In genomic region chr3:134373278-134373941, GRCh38 we compare ENCODE assay signal across 9 cellular contexts. TPM values are rescaled to one million over a fixed set of nuclear protein-coding genes. Genes with fewer than 3 reads are reported as not detected.
DNase-seq lines count a peak whose midpoint lies in the region; ATAC-seq, FAIRE-seq and TF ChIP-seq lines count a peak whose summit lies in the region.
"Had no signal": no experiment of that assay in that cellular context is flagged by ENCODE, and none has a peak within 500 bp of the region (broad histone marks: within the 10 kb centered on the region; RNA-seq: fewer than 3 reads in every experiment).

No MANE protein-coding gene starts in this region.

- intact Hi-C loops in kidney (cut with DNase I) = loop anchor here (10.0 kb wide), 1 partner anchor 101 kb away; no protein-coding TSS in a partner anchor

- FAIRE-seq in kidney (lab: Jason Lieb, UNC) (no peak), small intestine (lab: Jason Lieb, UNC) (no peak)
- FAIRE-seq: TTC549 had no signal

- DNase-seq in NCI-H524 (lab: John Stamatoyannopoulos, UW) (peak; percentile 40 to 59), kidney (peak; percentile 95), small intestine (peak; percentile 74), activated T-cell treated with anti-CD3 and anti-CD28 coated beads for 4 hours (no peak)
- DNase-seq in activated CD8-positive, alpha-beta memory T cell treated with anti-CD3 and anti-CD28 coated beads, Interleukin-2, amount 50 U/mL, for 48 hours = no peak

- H3K9me3 ChIP-seq in ES-I3 (ENCODE audit: control insufficient read depth, insufficient read depth, low read length) (no peaks in the 10 kb centered on the region), kidney (ENCODE audit: control insufficient read depth in 1 of 2, low read length in 2 of 2) (no peaks in the 10 kb centered on the region), small intestine (ENCODE audit: control insufficient read depth, low read depth) (no peaks in the 10 kb centered on the region)

- ATAC-seq in HG02763 (IDR thresholded peaks at IDR 0.05; ENCODE audit: unreplicated experiment) = no peak

- no peaks in the 10 kb centered on the region for H3K27me3 ChIP-seq in small intestine (ENCODE audit: control insufficient read depth in 2 of 2, insufficient read depth in 2 of 2, low read length in 2 of 2)

- H3K9ac ChIP-seq in ES-I3 (ENCODE audit: low read depth, low read length) (peak overlapping the region; percentile 85), kidney (ENCODE audit: low read length in 2 of 2) (peak overlapping the region; percentile 66 to 98)

- H3K36me3 ChIP-seq in ES-I3 (ENCODE audit: insufficient read depth, low read length) (peaks cover 25% of the 10 kb centered on the region), kidney (ENCODE audit: control insufficient read depth in 1 of 2, insufficient read depth in 2 of 2, low read length in 2 of 2) (peaks cover 17 to 31% of the 10 kb centered on the region in 2 donors), small intestine (ENCODE audit: control insufficient read depth in 2 of 2, insufficient read depth in 2 of 2, low read length in 2 of 2) (peaks cover 0 to 4% of the 10 kb centered on the region in 2 donors)

- peaks cover 54% of the 10 kb centered on the region for H3K4me1 ChIP-seq in ES-I3 (ENCODE audit: insufficient read depth, low read length)
- H3K4me1 ChIP-seq in kidney (ENCODE audit: control insufficient read depth in 1 of 2, insufficient read depth in 1 of 2, low read depth in 1 of 2, low read length in 2 of 2) = peaks cover 56 to 59% of the 10 kb centered on the region in 2 donors
- peaks cover 7 to 15% of the 10 kb centered on the region in 2 donors for H3K4me1 ChIP-seq in small intestine (ENCODE audit: control insufficient read depth in 2 of 2, insufficient read depth in 1 of 2, low read depth in 1 of 2, low read length in 1 of 2)

- H3K4me3 ChIP-seq in kidney (ENCODE audit: low read length in 2 of 2) (peak overlapping the region; percentile 64 to 95), small intestine (ENCODE audit: low read depth in 1 of 2, low read length in 2 of 2) (peak overlapping the region; percentile 50 to 72)

- H3K27ac ChIP-seq in cingulate gyrus (ENCODE audit: low read depth, low read length) = peak overlapping the region; percentile 99
- peak overlapping the region; percentile 97 to 99 for H3K27ac ChIP-seq in kidney (ENCODE audit: low read depth in 2 of 2, low read length in 2 of 2)
- H3K27ac ChIP-seq in small intestine (ENCODE audit: low read depth in 1 of 2, low read length in 1 of 2) = peak overlapping the region; percentile 97 to 98

- WGBS in small intestine, 3 donors = 9 to 15% (median 14%) methylated on average over 39 to 42 of the region's 42 CpGs

- no peak for TF ChIP-seq CTCF in kidney (IDR thresholded peaks at IDR 0.05; ENCODE audit: borderline replicate concordance, extremely low read depth, insufficient read depth)

RNA-seq across cellular contexts. Expression of gene AMOTL2, which starts 0.8 kb away (rescaled TPM):
- total RNA-seq in kidney = 83.5 TPM
- polyA plus RNA-seq in kidney (ENCODE audit: insufficient read depth, low read depth, low replicate concordance) (19.5 TPM), small intestine (10 to 100 TPM in 1 of 3 donors, 1 to 10 TPM in 2; 6.7 to 11.5 (median 9.2) TPM)

Comparison
In these comparisons a context has a peak if more than half of its experiments do, and no peak if none do; other contexts are left out.
1. DNase-seq: peak in NCI-H524 (2 of 2), kidney (single experiment) and small intestine (single experiment); none in activated CD8-positive, alpha-beta memory T cell treated with anti-CD3 and anti-CD28 coated beads, Interleukin-2, amount 50 U/mL, for 48 hours (single experiment) and activated T-cell treated with anti-CD3 and anti-CD28 coated beads for 4 hours (single experiment).
2. Peak in every context shown above with its lines, with median percentiles within 50 percentile points of each other: H3K27ac ChIP-seq.